Comparison of ENCODE assay signal across 1 cellular context in genomic region chr1:173860065-173860464, GRCh38.
TF ChIP-seq lines count a peak whose summit lies in the region.

No MANE protein-coding gene starts in this region.

TF ChIP-seq in GM12878, 131 proteins besides CTCF, POLR2A, EP300 and RAD21:
- no peak for TF ChIP-seq KAT2A (conservative IDR thresholded peaks at IDR 0.05; ENCODE audit: control insufficient read depth, low read depth, low read length)
- no peak for TF ChIP-seq ZBTB4 (CRISPR knock-in tag; IDR thresholded peaks at IDR 0.05)
- TF ChIP-seq CBX3 (IDR thresholded peaks at IDR 0.05; ENCODE audit: borderline replicate concordance, low read depth): no peak
- TF ChIP-seq USF2 (IDR thresholded peaks at IDR 0.05; ENCODE audit: borderline replicate concordance, low read depth, low read length): no peak
- no peak for TF ChIP-seq CBFB (IDR thresholded peaks at IDR 0.05; ENCODE audit: low read depth)
- no peak for TF ChIP-seq RELB (IDR thresholded peaks at IDR 0.05; ENCODE audit: low read depth)
- no peak for TF ChIP-seq MTA3 (IDR thresholded peaks at IDR 0.05; ENCODE audit: borderline replicate concordance, low read length)
- no peak for TF ChIP-seq ZBTB40 (IDR thresholded peaks at IDR 0.05; ENCODE audit: borderline replicate concordance)
- TF ChIP-seq TBL1XR1 (IDR thresholded peaks at IDR 0.05; ENCODE audit: low read depth, low read length): no peak
